8 cellular contexts compared by ENCODE assay signal in the genomic region with DNA sequence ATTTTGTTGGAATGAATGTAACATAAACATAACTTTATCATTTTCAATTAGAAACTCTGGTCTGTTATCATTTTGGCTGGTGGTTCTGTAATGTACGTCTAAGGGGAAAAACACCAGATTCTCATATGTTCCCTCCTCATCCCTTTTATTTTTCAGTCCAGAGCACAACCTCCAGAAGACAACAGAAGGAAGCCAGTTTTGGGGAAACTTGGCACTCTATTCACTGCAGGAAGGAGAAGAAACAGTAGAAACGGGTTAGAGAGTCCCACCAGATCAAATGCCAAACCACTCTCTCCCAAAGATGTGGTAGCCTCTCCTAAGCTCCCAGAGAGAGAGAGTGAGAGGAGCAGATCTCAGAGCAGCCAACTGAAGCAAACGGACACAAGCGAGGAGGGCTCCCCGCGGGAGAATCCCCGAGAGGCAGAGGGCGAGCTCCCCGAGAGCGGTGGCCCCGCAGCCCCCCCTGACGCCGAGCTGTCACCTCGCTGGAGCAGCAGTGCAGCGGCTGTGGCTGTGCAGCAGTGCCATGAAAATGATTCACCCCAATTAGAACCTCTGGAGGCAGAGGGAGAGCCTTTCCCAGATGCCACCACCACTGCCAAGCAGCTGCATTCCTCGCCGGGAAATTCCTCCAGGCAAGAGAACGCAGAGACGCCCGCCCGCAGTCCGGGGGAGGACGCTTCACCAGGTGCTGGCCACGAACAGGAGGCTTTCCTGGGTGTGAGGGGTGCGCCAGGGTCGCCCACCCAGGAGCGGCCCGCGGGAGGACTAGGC.
DNase-seq lines count a peak whose midpoint lies in the region; ATAC-seq and TF ChIP-seq lines count a peak whose summit lies in the region.

No MANE protein-coding gene starts in this region.

- H3K9me3 Mint-ChIP-seq in endodermal cell: no peaks in the 10 kb centered on the region

- H3K9me3 ChIP-seq in endodermal cell (ENCODE audit: control insufficient read depth, low read length) (peaks cover 5% of the 10 kb centered on the region), mucosa of rectum (ENCODE audit: control insufficient read depth in 2 of 2, low read length in 2 of 2) (no peaks in the 10 kb centered on the region)

- no peak overlapping the region for H3K27ac Mint-ChIP-seq in endodermal cell

- H3K27ac ChIP-seq in endodermal cell (ENCODE audit: low read depth, low read length): no peak overlapping the region
- H3K27ac ChIP-seq in mucosa of rectum (ENCODE audit: low read depth in 2 of 2, low read length in 2 of 2): peak overlapping the region; percentile 92 to 97
- H3K27ac ChIP-seq in urinary bladder (ENCODE audit: low read depth): peak overlapping the region; percentile 89

- peak overlapping the region; percentile 75 for H3K4me3 ChIP-seq in WI38 (ENCODE audit: low read depth, low read length)
- H3K4me3 ChIP-seq in endodermal cell (ENCODE audit: low read length): peak overlapping the region; percentile 71
- H3K4me3 ChIP-seq in mucosa of rectum (ENCODE audit: low read length in 2 of 2): peak overlapping the region; percentile 80 to 92
- H3K4me3 ChIP-seq in urinary bladder (ENCODE audit: low read depth, low read length): peak overlapping the region; percentile 74

- H3K4me1 Mint-ChIP-seq in endodermal cell: peaks cover 12% of the 10 kb centered on the region

- 0 to 3% methylated on average over 3 to 29 of the region's 29 CpGs for WGBS in endodermal cell (ENCODE audit: insufficient coverage in 1 of 2, insufficient read length in 1 of 2), 2 experiments
- WGBS in urinary bladder: 2% methylated on average over 29 of the region's 29 CpGs

- H3K4me1 ChIP-seq in endodermal cell (ENCODE audit: control insufficient read depth, insufficient read depth, low read length): peaks cover 3% of the 10 kb centered on the region
- H3K4me1 ChIP-seq in mucosa of rectum (ENCODE audit: control insufficient read depth in 2 of 2, insufficient read depth in 2 of 2, low read length in 2 of 2): peaks cover 12 to 20% of the 10 kb centered on the region in 2 donors
- no peaks in the 10 kb centered on the region for H3K4me1 ChIP-seq in urinary bladder (ENCODE audit: insufficient read depth)

- DNase-seq in GM03348 (ENCODE audit: low spot score): peak; percentile 78
- DNase-seq in endodermal cell: peak; percentile 81
- DNase-seq in NCI-H1436 (lab: John Stamatoyannopoulos, UW): no peak

- H3K27me3 ChIP-seq in endodermal cell (ENCODE audit: control insufficient read depth, insufficient read depth, low read length, poor library complexity, severe bottlenecking) (peaks cover 87% of the 10 kb centered on the region), mucosa of rectum (ENCODE audit: control insufficient read depth in 2 of 2, insufficient read depth in 2 of 2, low read length in 2 of 2) (no peaks in the 10 kb centered on the region)

- no peak overlapping the region for H3K9ac ChIP-seq in endodermal cell (ENCODE audit: extremely low read depth, low read length, poor library complexity, severe bottlenecking)
- H3K9ac ChIP-seq in mucosa of rectum (ENCODE audit: low read depth in 1 of 2, low read length in 2 of 2): peak overlapping the region; percentile 94 to 97

- H3K27me3 Mint-ChIP-seq in endodermal cell (ENCODE audit: insufficient read depth): peaks cover 86% of the 10 kb centered on the region

- ATAC-seq in HG03039 (IDR thresholded peaks at IDR 0.05; ENCODE audit: unreplicated experiment) (peak; percentile 2), GM18519 (IDR thresholded peaks at IDR 0.05; ENCODE audit: low FRiP score, unreplicated experiment) (no peak)

- H3K36me3 ChIP-seq in endodermal cell (ENCODE audit: control insufficient read depth, insufficient read depth, low read length): no peaks in the 10 kb centered on the region
- H3K36me3 ChIP-seq in mucosa of rectum (ENCODE audit: control insufficient read depth in 2 of 2, insufficient read depth in 2 of 2, low read length in 2 of 2): no peaks in the 10 kb centered on the region
- no peaks in the 10 kb centered on the region for H3K36me3 ChIP-seq in urinary bladder (ENCODE audit: insufficient read depth)

- TF ChIP-seq CTCF in WI38 (IDR thresholded peaks at IDR 0.05; ENCODE audit: low read depth, low read length): no peak
- no peak for TF ChIP-seq CTCF in endodermal cell (conservative IDR thresholded peaks at IDR 0.05)

- H3K4me3 Mint-ChIP-seq in endodermal cell: peak overlapping the region; percentile 55

- H3K36me3 Mint-ChIP-seq in endodermal cell (ENCODE audit: low read depth): no peaks in the 10 kb centered on the region
